In genomic region chr1:226162898-226163297, GRCh38 we compare ENCODE assay signal across 30 cellular contexts.
"Had no signal": no experiment of that assay in that cellular context is flagged by ENCODE, and none has a peak within 500 bp of the region (broad histone marks: within the 10 kb centered on the region; RNA-seq: fewer than 3 reads in every experiment).

No MANE protein-coding gene starts in this region.

- H3K27me3 ChIP-seq: dorsolateral prefrontal cortex, gastroesophageal sphincter, heart left ventricle, hepatocyte, neutrophil, right atrium auricular region, testis, tibial artery, upper lobe of left lung had no signal

- ATAC-seq: esophagus mucosa; gastroesophageal sphincter; heart left ventricle; left lobe of liver; sciatic nerve; stimulated activated memory B cell treated with anti-CD40 and anti-IgM and Interleukin-4, amounts not matched to agents 10 μg/mL and 1 μg/mL and 100 μg/mL, for 72 hours; stimulated activated naive CD8-positive, alpha-beta T cell treated with anti-CD3 and anti-CD28 coated beads, Interleukin-15, Interleukin-2, amounts not matched to agents 100 U/mL and 50 U/mL, for 24 hours had no signal

- H3K27ac Mint-ChIP-seq: endodermal cell had no signal

- H3K9me3 ChIP-seq: gastroesophageal sphincter, heart left ventricle, neutrophil, prostate gland, right atrium auricular region, testis, tibial artery, upper lobe of left lung had no signal

- H3K27ac ChIP-seq: dorsolateral prefrontal cortex, epithelial cell of prostate, gastroesophageal sphincter, heart left ventricle, hepatocyte, neutrophil, parathyroid adenoma, prostate gland, right atrium auricular region, testis, tibial artery, upper lobe of left lung had no signal

- DNase-seq: dorsolateral prefrontal cortex; effector CD4-positive, alpha-beta T cell; endodermal cell; foreskin fibroblast; heart left ventricle; kidney; mesendoderm; natural killer cell; stimulated activated CD4-positive, alpha-beta T cell treated with anti-CD3 and anti-CD28 coated beads, Interleukin-12 subunit alpha, Interleukin-12 subunit beta, amount 100 ng/mL, for 4 hours; stimulated activated CD4-positive, alpha-beta T cell treated with anti-CD3 and anti-CD28 coated beads, Interleukin-1b, Interleukin-23, amount 100 ng/mL, for 48 hours; stimulated activated CD4-positive, alpha-beta T cell treated with anti-CD3 and anti-CD28 coated beads, Interleukin-4, amount 100 ng/mL, for 24 hours; stimulated activated naive CD8-positive, alpha-beta T cell treated with anti-CD3 and anti-CD28 coated beads, Interleukin-15, Interleukin-2, amounts not matched to agents 100 U/mL and 50 U/mL, for 24 hours; substantia nigra; testis; tibial artery; upper lobe of left lung had no signal

- H3K27me3 Mint-ChIP-seq: stimulated activated memory B cell treated with anti-CD40 and anti-IgM and Interleukin-4, amounts not matched to agents 10 μg/mL and 1 μg/mL and 100 μg/mL, for 72 hours had no signal

- H3K4me1 ChIP-seq: gastroesophageal sphincter, parathyroid adenoma, prostate gland, tibial artery had no signal

- FAIRE-seq: colon, kidney, urothelium cell line had no signal

- H3K4me3 ChIP-seq: dorsolateral prefrontal cortex, gastroesophageal sphincter, heart left ventricle, hepatocyte, prostate gland, right atrium auricular region, smooth muscle cell, testis, tibial artery, upper lobe of left lung had no signal

- H3K4me3 Mint-ChIP-seq: endodermal cell; natural killer cell; stimulated activated memory B cell treated with anti-CD40 and anti-IgM and Interleukin-4, amounts not matched to agents 10 μg/mL and 1 μg/mL and 100 μg/mL, for 72 hours had no signal

- H3K4me1 Mint-ChIP-seq: endodermal cell had no signal

- H3K9me3 Mint-ChIP-seq: endodermal cell; natural killer cell; stimulated activated memory B cell treated with anti-CD40 and anti-IgM and Interleukin-4, amounts not matched to agents 10 μg/mL and 1 μg/mL and 100 μg/mL, for 72 hours had no signal
